1 cellular context compared by ENCODE assay signal in the genomic region with DNA sequence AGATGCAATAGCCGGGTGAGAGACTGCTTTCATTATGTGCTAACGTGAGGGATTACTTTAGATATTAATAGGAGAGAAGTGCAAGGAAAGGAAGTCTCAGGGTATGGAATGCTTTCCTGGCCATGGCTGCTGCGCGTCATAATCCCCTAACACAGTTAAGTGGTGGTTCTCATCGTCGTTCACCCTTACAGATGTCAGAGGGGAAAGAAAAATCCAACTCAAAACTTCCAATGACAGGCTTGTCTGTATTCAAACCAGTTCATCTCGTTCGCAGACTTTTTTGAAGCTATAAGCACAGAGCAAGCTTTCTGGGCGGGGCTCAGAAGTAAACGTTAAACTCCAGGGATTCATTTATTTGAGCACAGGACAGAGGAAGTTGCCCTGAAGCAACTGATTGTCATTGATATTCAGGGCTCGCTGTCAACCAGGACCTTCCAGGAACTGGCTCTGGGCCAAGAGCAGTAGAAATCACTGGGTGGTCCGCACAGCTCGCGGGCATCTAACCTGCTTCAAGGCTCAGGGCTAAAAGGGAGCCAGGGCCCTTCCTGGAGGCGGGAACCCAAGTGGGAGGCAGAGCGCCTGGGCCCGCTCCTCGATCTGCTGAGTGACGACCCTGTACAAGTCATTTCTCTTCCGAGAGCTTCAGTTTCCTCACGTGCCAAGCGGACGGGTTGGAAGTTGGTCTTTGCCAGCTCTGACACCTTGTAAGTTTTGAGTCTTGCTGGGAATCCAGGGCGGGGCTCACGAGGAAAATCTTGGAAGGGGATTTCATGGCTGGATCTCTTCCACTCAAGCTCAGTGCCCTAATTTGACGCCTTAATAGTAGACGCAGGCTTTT.
TF ChIP-seq lines count a peak whose summit lies in the region.

No MANE protein-coding gene starts in this region.

TF ChIP-seq in GM12878, 131 proteins besides CTCF, POLR2A, EP300 and RAD21 (continued from another document):
- no peak for TF ChIP-seq IRF4 (IDR thresholded peaks at IDR 0.05; ENCODE audit: low read depth, low read length)
- TF ChIP-seq TCF12 (IDR thresholded peaks at IDR 0.05; ENCODE audit: low read depth, low read length): no peak
- TF ChIP-seq, protein P1, sequence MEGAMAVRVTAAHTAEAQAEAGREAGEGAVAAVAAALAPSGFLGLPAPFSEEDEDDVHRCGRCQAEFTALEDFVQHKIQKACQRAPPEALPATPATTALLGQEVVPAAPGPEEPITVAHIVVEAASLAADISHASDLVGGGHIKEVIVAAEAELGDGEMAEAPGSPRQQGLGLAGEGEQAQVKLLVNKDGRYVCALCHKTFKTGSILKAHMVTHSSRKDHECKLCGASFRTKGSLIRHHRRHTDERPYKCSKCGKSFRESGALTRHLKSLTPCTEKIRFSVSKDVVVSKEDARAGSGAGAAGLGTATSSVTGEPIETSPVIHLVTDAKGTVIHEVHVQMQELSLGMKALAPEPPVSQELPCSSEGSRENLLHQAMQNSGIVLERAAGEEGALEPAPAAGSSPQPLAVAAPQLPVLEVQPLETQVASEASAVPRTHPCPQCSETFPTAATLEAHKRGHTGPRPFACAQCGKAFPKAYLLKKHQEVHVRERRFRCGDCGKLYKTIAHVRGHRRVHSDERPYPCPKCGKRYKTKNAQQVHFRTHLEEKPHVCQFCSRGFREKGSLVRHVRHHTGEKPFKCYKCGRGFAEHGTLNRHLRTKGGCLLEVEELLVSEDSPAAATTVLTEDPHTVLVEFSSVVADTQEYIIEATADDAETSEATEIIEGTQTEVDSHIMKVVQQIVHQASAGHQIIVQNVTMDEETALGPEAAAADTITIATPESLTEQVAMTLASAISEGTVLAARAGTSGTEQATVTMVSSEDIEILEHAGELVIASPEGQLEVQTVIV (IDR thresholded peaks at IDR 0.05; ENCODE audit: borderline replicate concordance, partially characterized antibody): no peak
- no peak for TF ChIP-seq MEF2B (IDR thresholded peaks at IDR 0.05; ENCODE audit: partially characterized antibody, poor library complexity, severe bottlenecking)
- no peak for TF ChIP-seq EED (IDR thresholded peaks at IDR 0.05; ENCODE audit: low read depth)
- TF ChIP-seq, protein P2, sequence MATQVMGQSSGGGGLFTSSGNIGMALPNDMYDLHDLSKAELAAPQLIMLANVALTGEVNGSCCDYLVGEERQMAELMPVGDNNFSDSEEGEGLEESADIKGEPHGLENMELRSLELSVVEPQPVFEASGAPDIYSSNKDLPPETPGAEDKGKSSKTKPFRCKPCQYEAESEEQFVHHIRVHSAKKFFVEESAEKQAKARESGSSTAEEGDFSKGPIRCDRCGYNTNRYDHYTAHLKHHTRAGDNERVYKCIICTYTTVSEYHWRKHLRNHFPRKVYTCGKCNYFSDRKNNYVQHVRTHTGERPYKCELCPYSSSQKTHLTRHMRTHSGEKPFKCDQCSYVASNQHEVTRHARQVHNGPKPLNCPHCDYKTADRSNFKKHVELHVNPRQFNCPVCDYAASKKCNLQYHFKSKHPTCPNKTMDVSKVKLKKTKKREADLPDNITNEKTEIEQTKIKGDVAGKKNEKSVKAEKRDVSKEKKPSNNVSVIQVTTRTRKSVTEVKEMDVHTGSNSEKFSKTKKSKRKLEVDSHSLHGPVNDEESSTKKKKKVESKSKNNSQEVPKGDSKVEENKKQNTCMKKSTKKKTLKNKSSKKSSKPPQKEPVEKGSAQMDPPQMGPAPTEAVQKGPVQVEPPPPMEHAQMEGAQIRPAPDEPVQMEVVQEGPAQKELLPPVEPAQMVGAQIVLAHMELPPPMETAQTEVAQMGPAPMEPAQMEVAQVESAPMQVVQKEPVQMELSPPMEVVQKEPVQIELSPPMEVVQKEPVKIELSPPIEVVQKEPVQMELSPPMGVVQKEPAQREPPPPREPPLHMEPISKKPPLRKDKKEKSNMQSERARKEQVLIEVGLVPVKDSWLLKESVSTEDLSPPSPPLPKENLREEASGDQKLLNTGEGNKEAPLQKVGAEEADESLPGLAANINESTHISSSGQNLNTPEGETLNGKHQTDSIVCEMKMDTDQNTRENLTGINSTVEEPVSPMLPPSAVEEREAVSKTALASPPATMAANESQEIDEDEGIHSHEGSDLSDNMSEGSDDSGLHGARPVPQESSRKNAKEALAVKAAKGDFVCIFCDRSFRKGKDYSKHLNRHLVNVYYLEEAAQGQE (IDR thresholded peaks at IDR 0.05; ENCODE audit: low read depth, low read length): no peak
- TF ChIP-seq, protein P3, sequence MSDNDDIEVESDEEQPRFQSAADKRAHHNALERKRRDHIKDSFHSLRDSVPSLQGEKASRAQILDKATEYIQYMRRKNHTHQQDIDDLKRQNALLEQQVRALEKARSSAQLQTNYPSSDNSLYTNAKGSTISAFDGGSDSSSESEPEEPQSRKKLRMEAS (IDR thresholded peaks at IDR 0.05; ENCODE audit: low read depth, low read length): no peak
- no peak for TF ChIP-seq RUNX3 (IDR thresholded peaks at IDR 0.05; ENCODE audit: low read length)
- TF ChIP-seq TARDBP (IDR thresholded peaks at IDR 0.05; ENCODE audit: borderline replicate concordance): no peak
- TF ChIP-seq, protein P4, sequence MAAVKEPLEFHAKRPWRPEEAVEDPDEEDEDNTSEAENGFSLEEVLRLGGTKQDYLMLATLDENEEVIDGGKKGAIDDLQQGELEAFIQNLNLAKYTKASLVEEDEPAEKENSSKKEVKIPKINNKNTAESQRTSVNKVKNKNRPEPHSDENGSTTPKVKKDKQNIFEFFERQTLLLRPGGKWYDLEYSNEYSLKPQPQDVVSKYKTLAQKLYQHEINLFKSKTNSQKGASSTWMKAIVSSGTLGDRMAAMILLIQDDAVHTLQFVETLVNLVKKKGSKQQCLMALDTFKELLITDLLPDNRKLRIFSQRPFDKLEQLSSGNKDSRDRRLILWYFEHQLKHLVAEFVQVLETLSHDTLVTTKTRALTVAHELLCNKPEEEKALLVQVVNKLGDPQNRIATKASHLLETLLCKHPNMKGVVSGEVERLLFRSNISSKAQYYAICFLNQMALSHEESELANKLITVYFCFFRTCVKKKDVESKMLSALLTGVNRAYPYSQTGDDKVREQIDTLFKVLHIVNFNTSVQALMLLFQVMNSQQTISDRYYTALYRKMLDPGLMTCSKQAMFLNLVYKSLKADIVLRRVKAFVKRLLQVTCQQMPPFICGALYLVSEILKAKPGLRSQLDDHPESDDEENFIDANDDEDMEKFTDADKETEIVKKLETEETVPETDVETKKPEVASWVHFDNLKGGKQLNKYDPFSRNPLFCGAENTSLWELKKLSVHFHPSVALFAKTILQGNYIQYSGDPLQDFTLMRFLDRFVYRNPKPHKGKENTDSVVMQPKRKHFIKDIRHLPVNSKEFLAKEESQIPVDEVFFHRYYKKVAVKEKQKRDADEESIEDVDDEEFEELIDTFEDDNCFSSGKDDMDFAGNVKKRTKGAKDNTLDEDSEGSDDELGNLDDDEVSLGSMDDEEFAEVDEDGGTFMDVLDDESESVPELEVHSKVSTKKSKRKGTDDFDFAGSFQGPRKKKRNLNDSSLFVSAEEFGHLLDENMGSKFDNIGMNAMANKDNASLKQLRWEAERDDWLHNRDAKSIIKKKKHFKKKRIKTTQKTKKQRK (IDR thresholded peaks at IDR 0.05; ENCODE audit: low read depth, low read length): no peak
- TF ChIP-seq, protein P5, sequence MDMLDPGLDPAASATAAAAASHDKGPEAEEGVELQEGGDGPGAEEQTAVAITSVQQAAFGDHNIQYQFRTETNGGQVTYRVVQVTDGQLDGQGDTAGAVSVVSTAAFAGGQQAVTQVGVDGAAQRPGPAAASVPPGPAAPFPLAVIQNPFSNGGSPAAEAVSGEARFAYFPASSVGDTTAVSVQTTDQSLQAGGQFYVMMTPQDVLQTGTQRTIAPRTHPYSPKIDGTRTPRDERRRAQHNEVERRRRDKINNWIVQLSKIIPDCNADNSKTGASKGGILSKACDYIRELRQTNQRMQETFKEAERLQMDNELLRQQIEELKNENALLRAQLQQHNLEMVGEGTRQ (IDR thresholded peaks at IDR 0.05; ENCODE audit: borderline replicate concordance, low read depth, low read length): no peak
- TF ChIP-seq BACH1 (IDR thresholded peaks at IDR 0.05; ENCODE audit: borderline replicate concordance): no peak
- TF ChIP-seq SIN3A (IDR thresholded peaks at IDR 0.05; ENCODE audit: low read depth, low read length): no peak
- TF ChIP-seq, protein P6, sequence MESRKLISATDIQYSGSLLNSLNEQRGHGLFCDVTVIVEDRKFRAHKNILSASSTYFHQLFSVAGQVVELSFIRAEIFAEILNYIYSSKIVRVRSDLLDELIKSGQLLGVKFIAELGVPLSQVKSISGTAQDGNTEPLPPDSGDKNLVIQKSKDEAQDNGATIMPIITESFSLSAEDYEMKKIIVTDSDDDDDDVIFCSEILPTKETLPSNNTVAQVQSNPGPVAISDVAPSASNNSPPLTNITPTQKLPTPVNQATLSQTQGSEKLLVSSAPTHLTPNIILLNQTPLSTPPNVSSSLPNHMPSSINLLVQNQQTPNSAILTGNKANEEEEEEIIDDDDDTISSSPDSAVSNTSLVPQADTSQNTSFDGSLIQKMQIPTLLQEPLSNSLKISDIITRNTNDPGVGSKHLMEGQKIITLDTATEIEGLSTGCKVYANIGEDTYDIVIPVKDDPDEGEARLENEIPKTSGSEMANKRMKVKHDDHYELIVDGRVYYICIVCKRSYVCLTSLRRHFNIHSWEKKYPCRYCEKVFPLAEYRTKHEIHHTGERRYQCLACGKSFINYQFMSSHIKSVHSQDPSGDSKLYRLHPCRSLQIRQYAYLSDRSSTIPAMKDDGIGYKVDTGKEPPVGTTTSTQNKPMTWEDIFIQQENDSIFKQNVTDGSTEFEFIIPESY (IDR thresholded peaks at IDR 0.05): no peak
- TF ChIP-seq, protein P7, sequence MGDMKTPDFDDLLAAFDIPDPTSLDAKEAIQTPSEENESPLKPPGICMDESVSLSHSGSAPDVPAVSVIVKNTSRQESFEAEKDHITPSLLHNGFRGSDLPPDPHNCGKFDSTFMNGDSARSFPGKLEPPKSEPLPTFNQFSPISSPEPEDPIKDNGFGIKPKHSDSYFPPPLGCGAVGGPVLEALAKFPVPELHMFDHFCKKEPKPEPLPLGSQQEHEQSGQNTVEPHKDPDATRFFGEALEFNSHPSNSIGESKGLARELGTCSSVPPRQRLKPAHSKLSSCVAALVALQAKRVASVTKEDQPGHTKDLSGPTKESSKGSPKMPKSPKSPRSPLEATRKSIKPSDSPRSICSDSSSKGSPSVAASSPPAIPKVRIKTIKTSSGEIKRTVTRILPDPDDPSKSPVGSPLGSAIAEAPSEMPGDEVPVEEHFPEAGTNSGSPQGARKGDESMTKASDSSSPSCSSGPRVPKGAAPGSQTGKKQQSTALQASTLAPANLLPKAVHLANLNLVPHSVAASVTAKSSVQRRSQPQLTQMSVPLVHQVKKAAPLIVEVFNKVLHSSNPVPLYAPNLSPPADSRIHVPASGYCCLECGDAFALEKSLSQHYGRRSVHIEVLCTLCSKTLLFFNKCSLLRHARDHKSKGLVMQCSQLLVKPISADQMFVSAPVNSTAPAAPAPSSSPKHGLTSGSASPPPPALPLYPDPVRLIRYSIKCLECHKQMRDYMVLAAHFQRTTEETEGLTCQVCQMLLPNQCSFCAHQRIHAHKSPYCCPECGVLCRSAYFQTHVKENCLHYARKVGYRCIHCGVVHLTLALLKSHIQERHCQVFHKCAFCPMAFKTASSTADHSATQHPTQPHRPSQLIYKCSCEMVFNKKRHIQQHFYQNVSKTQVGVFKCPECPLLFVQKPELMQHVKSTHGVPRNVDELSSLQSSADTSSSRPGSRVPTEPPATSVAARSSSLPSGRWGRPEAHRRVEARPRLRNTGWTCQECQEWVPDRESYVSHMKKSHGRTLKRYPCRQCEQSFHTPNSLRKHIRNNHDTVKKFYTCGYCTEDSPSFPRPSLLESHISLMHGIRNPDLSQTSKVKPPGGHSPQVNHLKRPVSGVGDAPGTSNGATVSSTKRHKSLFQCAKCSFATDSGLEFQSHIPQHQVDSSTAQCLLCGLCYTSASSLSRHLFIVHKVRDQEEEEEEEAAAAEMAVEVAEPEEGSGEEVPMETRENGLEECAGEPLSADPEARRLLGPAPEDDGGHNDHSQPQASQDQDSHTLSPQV (IDR thresholded peaks at IDR 0.05): no peak
